In genomic region chr1:109821221-109821669, GRCh38 we compare ENCODE assay signal across 7 cellular contexts. TPM values are rescaled to one million over a fixed set of nuclear protein-coding genes. Genes with fewer than 3 reads are reported as not detected.
DNase-seq lines count a peak whose midpoint lies in the region; ATAC-seq and TF ChIP-seq lines count a peak whose summit lies in the region.

No MANE protein-coding gene starts in this region.

- no peaks in the 10 kb centered on the region for H4K20me1 ChIP-seq in smooth muscle cell (ENCODE audit: low read depth)

- DNase-seq in HK-2 (ENCODE audit: unreplicated experiment) (peak; percentile 86), fibroblast of pulmonary artery (ENCODE audit: low read depth) (peak; percentile 91), smooth muscle cell (lab: John Stamatoyannopoulos, UW; ENCODE audit: unreplicated experiment) (peak; percentile 37), DMS153 (lab: John Stamatoyannopoulos, UW) (no peak), WTC11 (ENCODE audit: low spot score) (no peak), cortex of kidney (lab: John Stamatoyannopoulos, UW) (no peak)

- H3K9ac ChIP-seq in smooth muscle cell (ENCODE audit: low read depth), result no peak overlapping the region

- H3K4me3 ChIP-seq in fibroblast of pulmonary artery (replicated peaks; ENCODE audit: low read depth, low read length), result no peak overlapping the region
- no peak overlapping the region for H3K4me3 ChIP-seq in smooth muscle cell

- peak overlapping the region; percentile 35 for H3K4me2 ChIP-seq in smooth muscle cell

- ATAC-seq in WTC11, result no peak

- no peaks in the 10 kb centered on the region for H3K36me3 ChIP-seq in smooth muscle cell (ENCODE audit: low read depth)

- WGBS in smooth muscle cell (ENCODE audit: low lambda C conversion rate), result 39% methylated on average over 8 of the region's 8 CpGs

- peak overlapping the region; percentile 26 for H3K4me3 Mint-ChIP-seq in T-helper 1 cell treated with Interleukin-12 subunit alpha and Interleukin-12 subunit beta and Interleukin-4 antibody, amounts not matched to agents 30 μg/mL and 1 μg/mL, for 36 hours
- no peak overlapping the region for H3K4me3 Mint-ChIP-seq in WTC11

- peaks cover 4% of the 10 kb centered on the region for H3K9me3 Mint-ChIP-seq in T-helper 1 cell treated with Interleukin-12 subunit alpha and Interleukin-12 subunit beta and Interleukin-4 antibody, amounts not matched to agents 30 μg/mL and 1 μg/mL, for 36 hours
- peaks cover 6% of the 10 kb centered on the region for H3K9me3 Mint-ChIP-seq in WTC11

- peaks cover 1% of the 10 kb centered on the region for H3K36me3 Mint-ChIP-seq in T-helper 1 cell treated with Interleukin-12 subunit alpha and Interleukin-12 subunit beta and Interleukin-4 antibody, amounts not matched to agents 30 μg/mL and 1 μg/mL, for 36 hours (ENCODE audit: low read depth)
- H3K36me3 Mint-ChIP-seq in WTC11, result peaks cover 4% of the 10 kb centered on the region

- CTCF ChIA-PET in WTC11 (lab: Charles Lee), result interaction anchor here (0.9 kb wide), 1 partner anchor 30 kb away, joined by 3 read pairs; no protein-coding TSS in a partner anchor

- H3K27ac ChIP-seq in smooth muscle cell (ENCODE audit: low read depth), result peak overlapping the region; percentile 38

- TF ChIP-seq CTCF in fibroblast of pulmonary artery (IDR thresholded peaks at IDR 0.05; ENCODE audit: low read length, missing control alignments) (no peak), smooth muscle cell (IDR thresholded peaks at IDR 0.05; ENCODE audit: borderline replicate concordance, insufficient read depth, poor library complexity, severe bottlenecking) (no peak), WTC11 (IDR thresholded peaks at IDR 0.05) (no peak)

- H3K27me3 Mint-ChIP-seq in T-helper 1 cell treated with Interleukin-12 subunit alpha and Interleukin-12 subunit beta and Interleukin-4 antibody, amounts not matched to agents 30 μg/mL and 1 μg/mL, for 36 hours (ENCODE audit: low read depth), result no peaks in the 10 kb centered on the region
- no peaks in the 10 kb centered on the region for H3K27me3 Mint-ChIP-seq in WTC11 (ENCODE audit: low read depth)

- POLR2A ChIA-PET in WTC11 (lab: Charles Lee), result no interaction called here

- H3K4me1 Mint-ChIP-seq in T-helper 1 cell treated with Interleukin-12 subunit alpha and Interleukin-12 subunit beta and Interleukin-4 antibody, amounts not matched to agents 30 μg/mL and 1 μg/mL, for 36 hours (ENCODE audit: low read depth), result peaks cover 47% of the 10 kb centered on the region
- peaks cover 9% of the 10 kb centered on the region for H3K4me1 Mint-ChIP-seq in WTC11

- H3F3A ChIP-seq in smooth muscle cell (ENCODE audit: low read depth), result no peaks in the 10 kb centered on the region

- no peaks in the 10 kb centered on the region for H3K27me3 ChIP-seq in smooth muscle cell (ENCODE audit: low read depth)

- H2AFZ ChIP-seq in smooth muscle cell (ENCODE audit: low read depth), result no peak overlapping the region

- no peaks in the 10 kb centered on the region for H3K79me2 ChIP-seq in smooth muscle cell (ENCODE audit: low read depth)

- H3K27ac Mint-ChIP-seq in T-helper 1 cell treated with Interleukin-12 subunit alpha and Interleukin-12 subunit beta and Interleukin-4 antibody, amounts not matched to agents 30 μg/mL and 1 μg/mL, for 36 hours, result peak overlapping the region; percentile 57
- no peak overlapping the region for H3K27ac Mint-ChIP-seq in WTC11

- H3K4me1 ChIP-seq in smooth muscle cell (ENCODE audit: low read depth), result peaks cover 3% of the 10 kb centered on the region

- no peaks in the 10 kb centered on the region for H3K9me3 ChIP-seq in smooth muscle cell (replicated peaks; ENCODE audit: low read depth)

TF ChIP-seq in WTC11, 78 proteins besides CTCF, POLR2A, EP300 and RAD21:
- no peak for TF ChIP-seq NFE2L1 (CRISPR knock-in tag; IDR thresholded peaks at IDR 0.05)
- no peak for TF ChIP-seq ZNF281 (CRISPR knock-in tag; IDR thresholded peaks at IDR 0.05)
- TF ChIP-seq TEAD4 (CRISPR knock-in tag; IDR thresholded peaks at IDR 0.05), result no peak
- no peak for TF ChIP-seq CBFB (CRISPR knock-in tag; IDR thresholded peaks at IDR 0.05; ENCODE audit: low read depth)
- no peak for TF ChIP-seq SMAD3 (CRISPR knock-in tag; IDR thresholded peaks at IDR 0.05; ENCODE audit: borderline replicate concordance)
- no peak for TF ChIP-seq CDX4 (CRISPR knock-in tag; IDR thresholded peaks at IDR 0.05; ENCODE audit: borderline replicate concordance)
- TF ChIP-seq HMGA2 (CRISPR knock-in tag; IDR thresholded peaks at IDR 0.05), result no peak
- TF ChIP-seq ERG (CRISPR knock-in tag; IDR thresholded peaks at IDR 0.05), result no peak
- no peak for TF ChIP-seq PREB (CRISPR knock-in tag; IDR thresholded peaks at IDR 0.05; ENCODE audit: borderline replicate concordance)
- TF ChIP-seq HMGXB4 (CRISPR knock-in tag; IDR thresholded peaks at IDR 0.05), result no peak
- TF ChIP-seq ZNF121 (CRISPR knock-in tag; IDR thresholded peaks at IDR 0.05), result no peak

RNA-seq across cellular contexts. Expression of gene EPS8L3, which starts 57.5 kb away (rescaled TPM):
- not detected in 2 replicates for total RNA-seq in smooth muscle cell
- not detected in 2 replicates for polyA plus RNA-seq in smooth muscle cell
- total RNA-seq in WTC11 (2021), result 0.17 to 0.41 TPM in 2 of 3 replicates, not detected in the other

Comparison
In these comparisons a context has a peak if more than half of its experiments do, and no peak if none do; other contexts are left out.
1. DNase-seq: peak in HK-2 (single experiment), fibroblast of pulmonary artery (single experiment) and smooth muscle cell (single experiment); none in DMS153 (single experiment), WTC11 (single experiment) and cortex of kidney (single experiment).